ENCODE assay signal across 7 cellular contexts in genomic region chr9:135504262-135505229, GRCh38. TPM values are rescaled to one million over a fixed set of nuclear protein-coding genes. Genes with fewer than 3 reads are reported as not detected.
DNase-seq lines count a peak whose midpoint lies in the region; TF ChIP-seq lines count a peak whose summit lies in the region.

No MANE protein-coding gene starts in this region.

- no peak overlapping the region for H3K27ac ChIP-seq in MM.1S (ENCODE audit: low read length)

- H3K9me2 ChIP-seq in MM.1S (replicated peaks; ENCODE audit: insufficient read depth, low read length) = no peaks in the 10 kb centered on the region

- peaks cover 33% of the 10 kb centered on the region for H3K79me2 ChIP-seq in MM.1S (ENCODE audit: low read length)

- H3K9ac ChIP-seq in MM.1S (ENCODE audit: low read length) = no peak overlapping the region

- no peak overlapping the region for H3K4me2 ChIP-seq in MM.1S (ENCODE audit: low read depth, low read length)

- CTCF ChIA-PET in GM10248 (lab: Yijun Ruan, JAX) = interaction anchor here (0.7 to 1.9 kb wide), 10 partner anchors 8 to 29 kb away, joined by 3 to 6 read pairs (median 4); no protein-coding TSS in a partner anchor

- no peaks in the 10 kb centered on the region for H3F3A ChIP-seq in MM.1S (ENCODE audit: insufficient read depth, low read length)

- 0 out of 2 replicates have a peak, but pooled peaks cover under 1% of the 10 kb centered on the region for H3K27me3 ChIP-seq in MM.1S (replicated peaks; ENCODE audit: insufficient read depth, low read length)

- H3K36me3 ChIP-seq in MM.1S (replicated peaks; ENCODE audit: insufficient read depth, low read length) = peaks cover 3% of the 10 kb centered on the region; the same call in 1 of the 2 replicates

- H2AFZ ChIP-seq in MM.1S (ENCODE audit: low read length) = no peak overlapping the region

- POLR2A ChIA-PET in GM10248 (lab: Yijun Ruan, JAX) = no interaction called here

- H3K4me3 ChIP-seq in MM.1S (ENCODE audit: low read length) = no peak overlapping the region

- no peaks in the 10 kb centered on the region; the same call in 1 of the 2 replicates for H4K20me1 ChIP-seq in MM.1S (ENCODE audit: insufficient read depth, low read length)

- DNase-seq in GM10248 (ENCODE audit: extremely low spot score) (peak; percentile 71), MM.1S (peak; percentile 54), dermis blood vessel endothelial cell (peak; percentile 82), medulla oblongata (ENCODE audit: extremely low spot score) (peak; percentile 75), amniotic stem cell (lab: John Stamatoyannopoulos, UW) (no peak)
- DNase-seq in activated CD4-positive, alpha-beta T cell treated with anti-CD3 and anti-CD28 coated beads for 24 hours (ENCODE audit: low read depth in 2 of 2) = peak; percentile 33 to 51
- peak; percentile 39 for DNase-seq in stimulated activated CD8-positive, alpha-beta memory T cell treated with anti-CD3 and anti-CD28 coated beads, Interleukin-4, amount 100 ng/mL, for 24 hours (ENCODE audit: low read depth)

- TF ChIP-seq CTCF in GM10248 (IDR thresholded peaks at IDR 0.05; ENCODE audit: control extremely low read depth, extremely low read depth, low read depth, missing control alignments) (peak; percentile 85), MM.1S (IDR thresholded peaks at IDR 0.05; ENCODE audit: low read length) (peak; percentile 77)

- no peaks in the 10 kb centered on the region for H3K9me3 ChIP-seq in MM.1S (replicated peaks; ENCODE audit: insufficient read depth, low read length)

- peaks cover 6% of the 10 kb centered on the region for H3K4me1 ChIP-seq in MM.1S (ENCODE audit: low read length)

RNA-seq across cellular contexts. Expression of gene MRPS2, which starts 4.1 kb away (rescaled TPM):
- 13.4 and 19.5 TPM in 2 replicates for total RNA-seq in dermis blood vessel endothelial cell

RNA-seq across cellular contexts. Expression of gene LCN1, which starts 16.7 kb away (rescaled TPM):
- total RNA-seq in dermis blood vessel endothelial cell = not detected in 2 replicates

RNA-seq across cellular contexts. Expression of gene PPP1R26, which starts 25.0 kb away (rescaled TPM):
- 17.0 and 20.8 TPM in 2 replicates for total RNA-seq in dermis blood vessel endothelial cell

RNA-seq across cellular contexts. Expression of gene OBP2A, which starts 41.4 kb away (rescaled TPM):
- not detected in 2 replicates for total RNA-seq in dermis blood vessel endothelial cell

RNA-seq across cellular contexts. Expression of gene PAEP, which starts 57.0 kb away (rescaled TPM):
- not detected in 2 replicates for total RNA-seq in dermis blood vessel endothelial cell
